Comparison of ENCODE assay signal across 1 cellular context in the genomic region with DNA sequence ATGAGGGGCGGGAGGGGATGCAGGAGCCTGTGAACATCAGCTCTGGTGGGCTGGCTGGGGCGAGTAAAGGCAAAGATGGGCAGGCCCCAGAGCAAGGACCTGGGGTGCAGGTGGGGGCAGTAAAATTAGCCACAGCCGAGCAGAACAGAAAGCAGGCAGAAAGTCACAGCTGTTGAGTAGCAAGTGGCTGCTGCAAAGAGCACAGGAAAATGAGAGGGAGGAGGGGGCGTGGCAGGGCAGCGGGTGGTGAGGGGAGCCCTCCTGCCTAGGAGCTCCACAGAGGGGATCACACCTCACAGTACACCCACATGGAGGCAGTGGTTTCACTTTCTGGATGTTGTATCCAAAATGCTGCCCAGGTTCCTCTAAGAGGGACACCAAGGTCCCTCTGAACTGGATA.
TF ChIP-seq lines count a peak whose summit lies in the region.

No MANE protein-coding gene starts in this region.

TF ChIP-seq in GM12878, 131 proteins besides CTCF, POLR2A, EP300 and RAD21 (continued from another document):
- TF ChIP-seq EGR1 (IDR thresholded peaks at IDR 0.05; ENCODE audit: borderline replicate concordance in 1 of 2, low read depth in 2 of 2, low read length in 2 of 2), result 0 out of 3 replicates have a peak, but pooled peaks of 1 of the 2 experiments have one; percentile 16
TF ChIP-seq in GM12878: peak in this region for 5.
